Comparison of ENCODE assay signal across 9 cellular contexts in the genomic region with DNA sequence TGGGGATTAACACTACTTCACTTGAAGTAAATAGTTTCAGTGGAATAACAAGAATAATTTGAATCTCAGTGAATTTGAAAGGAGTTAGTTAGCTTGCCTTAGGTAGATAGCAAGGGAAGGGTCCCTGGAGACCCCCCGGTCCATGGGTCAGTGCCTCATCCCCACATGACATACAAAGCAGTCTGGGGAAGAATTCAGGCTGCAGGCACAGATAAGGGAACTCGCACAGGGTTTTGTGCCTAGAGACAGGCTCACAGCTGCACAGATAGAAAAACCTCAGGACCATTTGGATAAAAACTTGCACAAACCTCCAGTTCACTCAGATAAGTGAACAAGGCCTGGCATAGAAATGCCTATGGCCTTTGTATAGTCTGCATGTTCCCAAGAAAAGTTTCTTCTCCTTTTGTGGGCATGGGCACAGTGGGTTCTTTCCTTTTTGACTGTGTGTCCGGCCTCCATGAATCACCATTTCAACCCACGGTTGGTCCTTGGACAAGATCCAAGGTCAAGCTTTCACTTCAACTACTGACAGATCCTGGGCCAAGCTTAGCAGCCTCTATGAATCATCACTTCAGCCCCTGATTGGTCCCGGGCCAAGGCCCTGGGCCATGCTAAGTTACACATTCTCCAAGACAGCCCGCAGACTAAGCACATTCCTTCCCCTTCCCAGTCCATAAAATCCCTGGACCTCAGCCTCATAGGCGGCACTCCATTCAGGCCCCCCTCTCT.
DNase-seq lines count a peak whose midpoint lies in the region; ATAC-seq and TF ChIP-seq lines count a peak whose summit lies in the region.
"Had no signal": no experiment of that assay in that cellular context is flagged by ENCODE, and none has a peak within 500 bp of the region (broad histone marks: within the 10 kb centered on the region; RNA-seq: fewer than 3 reads in every experiment).

No MANE protein-coding gene starts in this region.

- H3K4me3 Mint-ChIP-seq in activated T-cell treated with anti-CD3 and anti-CD28 coated beads, Interleukin-2, amount 50 U/mL, for 24 hours: no peak overlapping the region
- H3K4me3 Mint-ChIP-seq: CD4-positive, alpha-beta memory T cell had no signal

- CTCF ChIA-PET in RWPE1 (lab: Yijun Ruan, JAX): no interaction called here

- ATAC-seq in GM21423 (IDR thresholded peaks at IDR 0.05; ENCODE audit: unreplicated experiment): no peak

- no peak for TF ChIP-seq CTCF in RWPE1 (conservative IDR thresholded peaks at IDR 0.05; ENCODE audit: low read depth)

- H3K27ac ChIP-seq in RWPE1: peak overlapping the region; percentile 43; the same call in 1 of the 2 replicates

- no peaks in the 10 kb centered on the region for H3K27me3 Mint-ChIP-seq in activated T-cell treated with anti-CD3 and anti-CD28 coated beads, Interleukin-2, amount 50 U/mL, for 24 hours
- H3K27me3 Mint-ChIP-seq: CD4-positive, alpha-beta memory T cell had no signal

- no peaks in the 10 kb centered on the region for H3K9me3 Mint-ChIP-seq in activated T-cell treated with anti-CD3 and anti-CD28 coated beads, Interleukin-2, amount 50 U/mL, for 24 hours

- no peaks in the 10 kb centered on the region for H3K36me3 Mint-ChIP-seq in activated T-cell treated with anti-CD3 and anti-CD28 coated beads, Interleukin-2, amount 50 U/mL, for 24 hours (ENCODE audit: low read depth)
- H3K36me3 Mint-ChIP-seq: CD4-positive, alpha-beta memory T cell had no signal

- H3K27ac Mint-ChIP-seq in activated T-cell treated with anti-CD3 and anti-CD28 coated beads, Interleukin-2, amount 50 U/mL, for 24 hours: no peak overlapping the region
- H3K27ac Mint-ChIP-seq: CD4-positive, alpha-beta memory T cell had no signal

- POLR2A ChIA-PET in RWPE1 (lab: Yijun Ruan, JAX; ENCODE audit: low non-redundant PET): no interaction called here

- no peaks in the 10 kb centered on the region for H3K4me1 Mint-ChIP-seq in activated T-cell treated with anti-CD3 and anti-CD28 coated beads, Interleukin-2, amount 50 U/mL, for 24 hours (ENCODE audit: low read depth)
- H3K4me1 Mint-ChIP-seq: CD4-positive, alpha-beta memory T cell had no signal

- DNase-seq in Daoy (ENCODE audit: low read depth) (peak; percentile 67), RWPE1 (ENCODE audit: low spot score) (peak; percentile 64), fibroblast of the conjunctiva (ENCODE audit: low read depth) (peak; percentile 78), non-pigmented ciliary epithelial cell (ENCODE audit: low read depth) (peak; percentile 71), NCI-H146 treated with DMSO at 0.1 percent for 48 hours (lab: John Stamatoyannopoulos, UW; ENCODE audit: unreplicated experiment) (no peak), NCI-H82 treated with DMSO at 0.1 percent for 48 hours (lab: John Stamatoyannopoulos, UW; ENCODE audit: unreplicated experiment) (no peak)
- no peak for DNase-seq in activated T-cell treated with anti-CD3 and anti-CD28 coated beads, Interleukin-2, amount 50 U/mL, for 24 hours
- DNase-seq: CD4-positive, alpha-beta memory T cell had no signal

Comparison
In these comparisons a context has a peak if more than half of its experiments do, and no peak if none do; other contexts are left out.
1. DNase-seq: peak in Daoy (single experiment), RWPE1 (single experiment), fibroblast of the conjunctiva (single experiment) and non-pigmented ciliary epithelial cell (single experiment); none in activated T-cell treated with anti-CD3 and anti-CD28 coated beads, Interleukin-2, amount 50 U/mL, for 24 hours (single experiment), NCI-H146 treated with DMSO at 0.1 percent for 48 hours (single experiment) and NCI-H82 treated with DMSO at 0.1 percent for 48 hours (single experiment).